Comparison of ENCODE assay signal across 9 cellular contexts in genomic region chr5:146877178-146877681, GRCh38. TPM values are rescaled to one million over a fixed set of nuclear protein-coding genes. Genes with fewer than 3 reads are reported as not detected.
DNase-seq lines count a peak whose midpoint lies in the region; ATAC-seq, FAIRE-seq and TF ChIP-seq lines count a peak whose summit lies in the region.
"Had no signal": no experiment of that assay in that cellular context is flagged by ENCODE, and none has a peak within 500 bp of the region (broad histone marks: within the 10 kb centered on the region; RNA-seq: fewer than 3 reads in every experiment).

No MANE protein-coding gene starts in this region.

- peak overlapping the region; percentile 14; the same call in 1 of the 2 replicates for H3K18ac ChIP-seq in H1 (ENCODE audit: extremely low read depth, low read length)

- H4K91ac ChIP-seq in H1 (replicated peaks; ENCODE audit: insufficient read length, low read length) = peak overlapping the region; percentile 44

- peaks cover 0 to 26% of the 10 kb centered on the region in 2 experiments; a peak in 2 of 4 replicates for H3K79me2 ChIP-seq in H1 (ENCODE audit: control insufficient read depth in 1 of 2, insufficient read depth in 2 of 2, low read length in 2 of 2)
- no peaks in the 10 kb centered on the region for H3K79me2 ChIP-seq in osteoblast (ENCODE audit: insufficient read depth, low read length)

- POLR2A ChIA-PET in H1 (lab: Charles Lee; ENCODE audit: partially characterized antibody) = no interaction called here

- H2BK20ac ChIP-seq in H1 (ENCODE audit: low read length) = 0 out of 2 replicates have a peak overlapping the region, but pooled peaks have one; percentile 24

- H3K4me3 ChIP-seq in GM08714 (ENCODE audit: low read length) (peak overlapping the region; percentile 65; the same call in 1 of the 2 replicates), H1 (ENCODE audit: extremely low read depth in 1 of 4, insufficient read depth in 2 of 4, low read depth in 3 of 4, low read length in 4 of 4) (peak overlapping the region; percentile 76 to 82 (median 78)), osteoblast (ENCODE audit: insufficient read depth, low read length) (peak overlapping the region; percentile 56)

- ATAC-seq in GM18861 (IDR thresholded peaks at IDR 0.05; ENCODE audit: unreplicated experiment) = no peak
- ATAC-seq in GM21360 (IDR thresholded peaks at IDR 0.05; ENCODE audit: unreplicated experiment) = no peak

- H3K9me3 ChIP-seq in H1 (ENCODE audit: insufficient read depth in 2 of 2, low read depth in 1 of 2, low read length in 1 of 2) (no peaks in the 10 kb centered on the region), osteoblast (ENCODE audit: low read depth, low read length) (no peaks in the 10 kb centered on the region)

- TF ChIP-seq POLR2A in H1 (IDR thresholded peaks at IDR 0.05; ENCODE audit: control extremely low read depth in 1 of 2, low read depth in 2 of 2, low read length in 2 of 2) = no peak

- peaks cover 2% of the 10 kb centered on the region; the same call in 1 of the 2 replicates for H3K79me1 ChIP-seq in H1 (ENCODE audit: low read depth, low read length)

- no peak overlapping the region for H2BK120ac ChIP-seq in H1 (replicated peaks; ENCODE audit: low read depth, low read length)

- H2BK5ac ChIP-seq in H1 (ENCODE audit: low read depth, low read length) = no peak overlapping the region

- H3K36me3 ChIP-seq in H1 (ENCODE audit: control insufficient read depth in 2 of 4, insufficient read depth in 4 of 4, low read length in 3 of 4) = no peaks in the 10 kb centered on the region
- no peaks in the 10 kb centered on the region for H3K36me3 ChIP-seq in osteoblast (ENCODE audit: insufficient read depth, low read length)

- TF ChIP-seq EP300 in H1 (IDR thresholded peaks at IDR 0.05; ENCODE audit: borderline replicate concordance in 1 of 2, low read depth in 2 of 2, low read length in 2 of 2) = no peak

- peak overlapping the region; percentile 68 to 98 for H3K4me2 ChIP-seq in H1 (ENCODE audit: insufficient read depth in 1 of 2, low read depth in 2 of 2, low read length in 2 of 2)
- peak overlapping the region; percentile 64 for H3K4me2 ChIP-seq in osteoblast (ENCODE audit: insufficient read depth, low read length)

- no peak overlapping the region for H3K23ac ChIP-seq in H1 (ENCODE audit: insufficient read length)

- no peak for FAIRE-seq in H1 (lab: Jason Lieb, UNC)
- FAIRE-seq: endometrium had no signal

- H2AK5ac ChIP-seq in H1 (ENCODE audit: low read depth, low read length) = no peak overlapping the region

- peak overlapping the region in 3 of 4 experiments; percentile 16 to 43 (median 17); a peak in 5 of 7 replicates for H3K9ac ChIP-seq in H1 (replicated peaks in 1 of 4; ENCODE audit: extremely low read depth in 1 of 4, low read depth in 3 of 4, low read length in 3 of 4)

- H3K4ac ChIP-seq in H1 (replicated peaks; ENCODE audit: insufficient read length, low read depth, low read length) = no peak overlapping the region

- H3K23me2 ChIP-seq in H1 (ENCODE audit: low read depth, low read length) = peaks cover 10% of the 10 kb centered on the region; the same call in 1 of the 2 replicates

- H3K27ac ChIP-seq in H1 (ENCODE audit: low read depth, low read length) (no peak overlapping the region), osteoblast (ENCODE audit: low read depth, low read length) (no peak overlapping the region)

- H4K8ac ChIP-seq in H1 (ENCODE audit: extremely low read depth, insufficient read depth, low read length) = no peak overlapping the region; the same call in 1 of the 2 replicates

- H4K20me1 ChIP-seq in H1 (replicated peaks in 1 of 2; ENCODE audit: control insufficient read depth in 1 of 2, insufficient read depth in 2 of 2, low read length in 2 of 2) (no peaks in the 10 kb centered on the region), osteoblast (ENCODE audit: insufficient read depth, low read length) (no peaks in the 10 kb centered on the region)

- no peak for TF ChIP-seq CTCF in H1 (IDR thresholded peaks at IDR 0.05; ENCODE audit: control extremely low read depth in 1 of 3, insufficient read depth in 1 of 3, low read depth in 1 of 3, low read length in 3 of 3)
- no peak for TF ChIP-seq CTCF in osteoblast (IDR thresholded peaks at IDR 0.05; ENCODE audit: extremely low read depth, low read depth, low read length)

- no peak overlapping the region for H4K5ac ChIP-seq in H1 (ENCODE audit: insufficient read length, low read depth, low read length)

- no peak for TF ChIP-seq RAD21 in H1 (IDR thresholded peaks at IDR 0.05 in 1 of 2, conservative IDR thresholded peaks at IDR 0.05 in 1 of 2; ENCODE audit: low read depth in 2 of 2, low read length in 2 of 2)

- H2AFZ ChIP-seq in H1 (ENCODE audit: low read length) = peak overlapping the region; percentile 6; the same call in 1 of the 2 replicates
- H2AFZ ChIP-seq in osteoblast (ENCODE audit: low read length) = no peak overlapping the region

- no peak overlapping the region for H2BK15ac ChIP-seq in H1 (ENCODE audit: low read length)

- CTCF ChIA-PET in H1 (lab: Charles Lee; ENCODE audit: partially characterized antibody) = interaction anchor here (0.5 to 2.2 kb wide), 5 partner anchors 13 to 214 kb away, joined by 3 to 8 read pairs (median 3); no protein-coding TSS in a partner anchor

- H3K14ac ChIP-seq in H1 (ENCODE audit: insufficient read length) = no peak overlapping the region

- no peak overlapping the region for H3K56ac ChIP-seq in H1 (replicated peaks; ENCODE audit: insufficient read length, low read depth, low read length)

- H2BK12ac ChIP-seq in H1 (ENCODE audit: low read depth, low read length) = no peak overlapping the region

- in situ Hi-C loops in ACHN (cut with HindIII; ENCODE audit: low pct_ligation_motif_present, low pct_unique_long_range_greater_than_20kb, low sequenced_read_pairs) = no loop called here

- peaks cover 3 to 36% (median 13%) of the 10 kb centered on the region in 4 experiments; a peak in 6 of 7 replicates for H3K4me1 ChIP-seq in H1 (replicated peaks in 1 of 4; ENCODE audit: control insufficient read depth in 3 of 4, insufficient read depth in 4 of 4, low read length in 3 of 4)
- H3K4me1 ChIP-seq in osteoblast (ENCODE audit: insufficient read depth, low read length) = no peaks in the 10 kb centered on the region

- peaks cover 0 to 12% (median 8%) of the 10 kb centered on the region in 4 experiments; a peak in 6 of 7 replicates for H3K27me3 ChIP-seq in H1 (replicated peaks in 1 of 4; ENCODE audit: control insufficient read depth in 3 of 4, extremely low read depth in 1 of 4, insufficient read depth in 3 of 4, low read length in 3 of 4)
- H3K27me3 ChIP-seq in osteoblast (ENCODE audit: insufficient read depth, low read length) = peaks cover 10% of the 10 kb centered on the region

- 7% methylated on average over 13 of the region's 14 CpGs; no CpG with 5 or more reads in 1 of the 2 experiments for WGBS in H1 (ENCODE audit: extremely low coverage in 1 of 2, insufficient coverage in 1 of 2, insufficient read length in 1 of 2, insufficient replicate concordance in 2 of 2, low coverage in 1 of 2, low lambda C conversion rate in 2 of 2, missing lambda C conversion rate in 1 of 2), 2 experiments

- DNase-seq in NCI-H69 (lab: John Stamatoyannopoulos, UW) = peak; percentile 30
- DNase-seq in H1 (ENCODE audit: low read depth in 1 of 2, low spot score in 2 of 2) = no peak
- DNase-seq in osteoblast (ENCODE audit: insufficient read length, low spot score, missing footprints) = no peak
- no peak for DNase-seq in NCI-H1436 treated with DMSO at 0.1 percent for 48 hours (lab: John Stamatoyannopoulos, UW)
- DNase-seq in ACHN = no peak

TF ChIP-seq in H1, 55 proteins besides CTCF, POLR2A, EP300 and RAD21:
- TF ChIP-seq KDM4A (IDR thresholded peaks at IDR 0.05; ENCODE audit: low read depth, low read length, severe bottlenecking) = no peak
- peak; percentile 39 for TF ChIP-seq SAP30 (IDR thresholded peaks at IDR 0.05; ENCODE audit: insufficient read depth, insufficient replicate concordance, low read length)

RNA-seq across cellular contexts. Expression of gene PPP2R2B, which starts 1.3 kb away (rescaled TPM):
- total RNA-seq in H1 (2021; fragmentation: NEBNext Ultra II Directional; extraction: Animal tissue kit (Norgen Biotek cat#: 25700)) = 36.6 and 37.1 TPM in 2 replicates
- 20.0 and 21.1 TPM in 2 replicates for polyA plus RNA-seq in H1 (2011; rRNA removed)
- 25.3 TPM for polyA plus RNA-seq in H1 (2011; cell fraction: cytosol; rRNA removed)
- polyA plus RNA-seq in H1 (2011; cell fraction: nucleus; rRNA removed) = 18.5 TPM
- polyA plus RNA-seq in H1 (2012, experiment 1 of 2) = 24.5 to 31.1 TPM (median 26.8 TPM) in 4 replicates
- polyA plus RNA-seq in H1 (2012, experiment 2 of 2) = 7.5 TPM
- 18.0 TPM for polyA plus RNA-seq in H1 (2013, experiment 1 of 2)
- 18.5 TPM for polyA plus RNA-seq in H1 (2013, experiment 2 of 2)
- polyA minus RNA-seq in H1 (2011; rRNA and poly(A)+ RNA removed) = 18.9 and 22.2 TPM in 2 replicates
- 23.0 TPM for polyA minus RNA-seq in H1 (2011; cell fraction: cytosol; rRNA and poly(A)+ RNA removed)
- polyA minus RNA-seq in H1 (2011; cell fraction: nucleus; rRNA and poly(A)+ RNA removed) = 66.9 TPM
- under 0.01 TPM in 1 of 2 replicates, not detected in the other for total RNA-seq in osteoblast

Comparison
In these comparisons a context has a peak if more than half of its experiments do, and no peak if none do; other contexts are left out.
1. RNA of gene PPP2R2B, which starts 1.3 kb away (total RNA-seq): 36.6 to 37.1 TPM in H1; under 0.01 TPM in osteoblast; every median in the first group is over 10 times any median in the second.
2. Peak in every context shown above with its lines, with median percentiles within 50 percentile points of each other: H3K4me3 ChIP-seq.